16 cellular contexts compared by ENCODE assay signal in the genomic region with DNA sequence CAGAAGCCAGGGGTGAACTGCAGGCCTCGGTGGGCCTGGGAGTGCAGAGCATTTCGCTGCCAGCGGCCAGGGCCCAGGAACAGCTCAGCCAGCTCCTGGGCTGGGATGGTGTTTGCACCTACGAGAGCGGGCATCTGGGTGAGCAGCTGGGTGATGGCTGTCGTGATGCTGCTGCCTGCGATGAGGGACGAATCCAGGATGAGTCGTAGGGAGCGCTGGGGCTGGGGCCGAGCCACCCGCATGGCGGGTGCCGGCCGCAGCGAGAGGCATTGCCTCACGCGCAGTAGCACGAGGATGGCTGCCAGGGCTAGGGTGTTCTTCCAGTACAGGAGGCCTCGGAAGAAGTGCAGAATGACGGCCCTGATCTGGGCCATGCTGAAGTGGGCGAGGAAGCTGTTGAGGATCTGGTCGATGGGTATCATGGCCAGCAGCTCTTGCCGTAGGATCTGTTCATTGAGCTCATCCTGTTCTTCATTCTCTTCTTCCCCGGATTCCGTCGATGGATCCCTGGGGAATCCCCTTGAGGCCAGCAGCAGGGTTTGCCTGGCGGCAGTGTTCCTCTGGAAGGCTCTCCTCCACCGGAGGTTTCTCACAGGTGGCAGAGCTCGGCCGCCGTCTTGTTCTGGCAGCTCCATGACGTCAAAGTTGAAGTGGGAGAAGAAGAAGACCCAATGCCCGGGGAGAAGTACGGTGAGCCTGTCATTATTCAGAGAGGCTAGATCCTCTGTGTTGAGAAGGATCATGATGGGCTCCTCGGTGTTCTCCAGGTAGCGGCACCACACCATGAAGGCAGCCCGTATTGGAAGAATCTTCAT. TPM values are rescaled to one million over a fixed set of nuclear protein-coding genes. Genes with fewer than 3 reads are reported as not detected.
DNase-seq lines count a peak whose midpoint lies in the region; ATAC-seq and TF ChIP-seq lines count a peak whose summit lies in the region.
"Had no signal": no experiment of that assay in that cellular context is flagged by ENCODE, and none has a peak within 500 bp of the region (broad histone marks: within the 10 kb centered on the region; RNA-seq: fewer than 3 reads in every experiment).

No MANE protein-coding gene starts in this region.

- 95% methylated on average over 33 to 38 of the region's 38 CpGs for WGBS in heart left ventricle, 4 donors
- WGBS in aorta, 2 donors: 96 to 97% methylated on average over 38 of the region's 38 CpGs

- H3K27me3 ChIP-seq in heart left ventricle (peaks cover 0 to 21% (median 0%) of the 10 kb centered on the region in 9 donors), left ventricle myocardium inferior (ENCODE audit: low read depth) (peaks cover 48% of the 10 kb centered on the region), RWPE2 (ENCODE audit: insufficient read depth, poor library complexity, severe bottlenecking) (no peaks in the 10 kb centered on the region), lower lobe of right lung (ENCODE audit: low read depth) (peaks cover 5% of the 10 kb centered on the region), aorta (ENCODE audit: control insufficient read depth in 1 of 2, insufficient read depth in 2 of 2, low read length in 1 of 2) (no peaks in the 10 kb centered on the region)
- H3K27me3 ChIP-seq in CD8-positive, alpha-beta T cell (ENCODE audit: insufficient read depth, low read length): no peaks in the 10 kb centered on the region
- H3K27me3 ChIP-seq: BLaER1 treated with 17β-estradiol and CSF1 and Interleukin-3, amounts not matched to agents 10 nM and 100 nM had no signal

- no peak overlapping the region for H3K27ac Mint-ChIP-seq in CD8-positive, alpha-beta T cell
- H3K27ac Mint-ChIP-seq: CD4-positive, alpha-beta T cell; H9 had no signal

- H3K36me3 ChIP-seq in heart left ventricle: no peaks in the 10 kb centered on the region
- no peaks in the 10 kb centered on the region for H3K36me3 ChIP-seq in left ventricle myocardium inferior
- no peaks in the 10 kb centered on the region; the same call in 1 of the 2 replicates for H3K36me3 ChIP-seq in RWPE2 (ENCODE audit: low read depth)
- H3K36me3 ChIP-seq in lower lobe of right lung: no peaks in the 10 kb centered on the region
- H3K36me3 ChIP-seq in aorta (ENCODE audit: control insufficient read depth in 1 of 2, insufficient read depth in 2 of 2, low read length in 1 of 2): no peaks in the 10 kb centered on the region
- H3K36me3 ChIP-seq in CD8-positive, alpha-beta T cell (ENCODE audit: insufficient read depth, low read length): no peaks in the 10 kb centered on the region
- H3K36me3 ChIP-seq: BLaER1 treated with 17β-estradiol and CSF1 and Interleukin-3, amounts not matched to agents 10 nM and 100 nM had no signal

- no peak overlapping the region for H3K4me3 Mint-ChIP-seq in CD8-positive, alpha-beta T cell
- H3K4me3 Mint-ChIP-seq: CD4-positive, alpha-beta T cell; H9 had no signal

- intact Hi-C loops in heart left ventricle (cut with DNase I): no loop called here
- intact Hi-C loops in left ventricle myocardium inferior (cut with micrococcal nuclease): no loop called here
- intact Hi-C loops in lower lobe of right lung (cut with DNase I): no loop called here
- intact Hi-C loops in aorta (cut with DNase I): no loop called here
- intact Hi-C loops in CD8-positive, alpha-beta T cell (cut with DNase I, micrococcal nuclease): no loop called here

- H3K27ac ChIP-seq in heart left ventricle: no peak overlapping the region
- no peak overlapping the region for H3K27ac ChIP-seq in left ventricle myocardium inferior (replicated peaks)
- no peak overlapping the region for H3K27ac ChIP-seq in RWPE2 (ENCODE audit: poor library complexity, severe bottlenecking)
- H3K27ac ChIP-seq in lower lobe of right lung: no peak overlapping the region
- no peak overlapping the region for H3K27ac ChIP-seq in aorta (ENCODE audit: low read depth in 1 of 2, low read length in 2 of 2)
- no peak overlapping the region for H3K27ac ChIP-seq in CD8-positive, alpha-beta T cell (ENCODE audit: low read depth, low read length)
- H3K27ac ChIP-seq: BLaER1 treated with 17β-estradiol and CSF1 and Interleukin-3, amounts not matched to agents 10 nM and 100 nM had no signal

- H3K9me3 Mint-ChIP-seq in CD8-positive, alpha-beta T cell: no peaks in the 10 kb centered on the region
- H3K9me3 Mint-ChIP-seq: CD4-positive, alpha-beta T cell had no signal

- CTCF ChIA-PET in CD8-positive, alpha-beta T cell (lab: Charles Lee): no interaction called here

- H3K9me3 ChIP-seq in heart left ventricle (no peaks in the 10 kb centered on the region), left ventricle myocardium inferior (replicated peaks) (peaks cover 11% of the 10 kb centered on the region), RWPE2 (ENCODE audit: severe bottlenecking) (no peaks in the 10 kb centered on the region), lower lobe of right lung (no peaks in the 10 kb centered on the region), aorta (ENCODE audit: control insufficient read depth, low read length) (peaks cover 1% of the 10 kb centered on the region)
- no peaks in the 10 kb centered on the region for H3K9me3 ChIP-seq in CD8-positive, alpha-beta T cell (ENCODE audit: low read length)

- TF ChIP-seq CTCF in heart left ventricle (IDR thresholded peaks at IDR 0.05) (no peak), left ventricle myocardium inferior (IDR thresholded peaks at IDR 0.05; ENCODE audit: borderline replicate concordance) (no peak), RWPE2 (IDR thresholded peaks at IDR 0.05; ENCODE audit: poor library complexity, severe bottlenecking) (no peak), lower lobe of right lung (IDR thresholded peaks at IDR 0.05) (no peak)
- TF ChIP-seq CTCF in CD8-positive, alpha-beta T cell (IDR thresholded peaks at IDR 0.05): no peak

- H3K27me3 Mint-ChIP-seq in CD8-positive, alpha-beta T cell (ENCODE audit: low read depth): peaks cover 7% of the 10 kb centered on the region

- no peaks in the 10 kb centered on the region for H3K36me3 Mint-ChIP-seq in CD8-positive, alpha-beta T cell

- no peaks in the 10 kb centered on the region for H3K4me1 Mint-ChIP-seq in CD8-positive, alpha-beta T cell (ENCODE audit: low read depth)
- H3K4me1 Mint-ChIP-seq: H9 had no signal

- TF ChIP-seq POLR2A in heart left ventricle (IDR thresholded peaks at IDR 0.05): no peak

- POLR2A ChIA-PET in CD8-positive, alpha-beta T cell (lab: Charles Lee): no interaction called here

- H3K4me1 ChIP-seq in heart left ventricle: no peaks in the 10 kb centered on the region
- H3K4me1 ChIP-seq in left ventricle myocardium inferior: no peaks in the 10 kb centered on the region
- H3K4me1 ChIP-seq in RWPE2 (ENCODE audit: insufficient read depth, poor library complexity, severe bottlenecking): no peaks in the 10 kb centered on the region
- no peaks in the 10 kb centered on the region for H3K4me1 ChIP-seq in lower lobe of right lung
- H3K4me1 ChIP-seq in aorta (ENCODE audit: control insufficient read depth in 1 of 2, insufficient read depth in 2 of 2, low read length in 2 of 2): no peaks in the 10 kb centered on the region
- no peaks in the 10 kb centered on the region for H3K4me1 ChIP-seq in CD8-positive, alpha-beta T cell (ENCODE audit: insufficient read depth, low read length)

- no peak for ATAC-seq in heart left ventricle
- no peak for ATAC-seq in RWPE2 (ENCODE audit: low read depth)
- ATAC-seq in lower lobe of right lung: no peak
- ATAC-seq in aorta (ENCODE audit: low FRiP score): no peak
- no peak for ATAC-seq in CD8-positive, alpha-beta T cell
- no peak for ATAC-seq in GM19467 (IDR thresholded peaks at IDR 0.05; ENCODE audit: unreplicated experiment)
- ATAC-seq: GM12878 had no signal

- DNase-seq in heart left ventricle (peak in 3 of 5 donors; percentile 8 to 37 (median 13)), left ventricle myocardium inferior (no peak), RWPE2 (ENCODE audit: low spot score) (peak; percentile 62), lower lobe of right lung (peak; percentile 34), aorta (peak; percentile 24 to 46)
- DNase-seq in CD8-positive, alpha-beta T cell: no peak
- DNase-seq: ACHN; CD4-positive, alpha-beta T cell; DMS79; GOT3; H9 had no signal

- H3K4me3 ChIP-seq in heart left ventricle (no peak overlapping the region), left ventricle myocardium inferior (no peak overlapping the region), RWPE2 (ENCODE audit: severe bottlenecking) (no peak overlapping the region), lower lobe of right lung (no peak overlapping the region), aorta (ENCODE audit: low read length in 2 of 2) (no peak overlapping the region)
- no peak overlapping the region for H3K4me3 ChIP-seq in CD8-positive, alpha-beta T cell (ENCODE audit: low read depth, low read length)
- H3K4me3 ChIP-seq: BLaER1 treated with 17β-estradiol and CSF1 and Interleukin-3, amounts not matched to agents 10 nM and 100 nM; GM12878 had no signal

RNA-seq across cellular contexts. Expression of a gene that starts 22.1 kb away (rescaled TPM):
- total RNA-seq in heart left ventricle (not detected), left ventricle myocardium inferior (not detected), lower lobe of right lung (not detected), aorta (not detected)
- polyA plus RNA-seq in heart left ventricle (not detected), aorta (not detected)
- total RNA-seq in CD8-positive, alpha-beta T cell: not detected
- total RNA-seq: CD4-positive, alpha-beta T cell; G401; GM12878; H9 had no signal
- polyA plus RNA-seq: GM12878 had no signal

RNA-seq across cellular contexts. Expression of a gene that starts 55.5 kb away (rescaled TPM):
- total RNA-seq in heart left ventricle (10 to 100 TPM in 4 of 9 donors, 1 to 10 TPM in 5; 3.6 to 37.7 (median 9.9) TPM), left ventricle myocardium inferior (17.5 TPM), lower lobe of right lung (16.6 TPM), aorta (100 to 1,000 TPM in 1 of 2 donors, 10 to 100 TPM in 1; 51.2 to 246 TPM)
- polyA plus RNA-seq in heart left ventricle (10 to 100 TPM in 1 of 2 donors, 1 to 10 TPM in 1; 5.6 to 36.7 TPM), aorta (100 to 1,000 TPM in 1 of 2 donors, 10 to 100 TPM in 1; 21.4 to 454 TPM)
- not detected for total RNA-seq in CD8-positive, alpha-beta T cell
- total RNA-seq: A172; CD4-positive, alpha-beta T cell had no signal

Comparison
In these comparisons a context has a peak if more than half of its experiments do, and no peak if none do; other contexts are left out.
1. DNase-seq: peak in heart left ventricle (3 of 5), RWPE2 (single experiment), lower lobe of right lung (single experiment) and aorta (2 of 2); none in left ventricle myocardium inferior (single experiment) and CD8-positive, alpha-beta T cell (0 of 7).
2. RNA of a gene that starts 55.5 kb away (total RNA-seq): 51.2 to 246 TPM in aorta, 17.5 TPM in left ventricle myocardium inferior (single experiment), 16.6 TPM in lower lobe of right lung (single experiment) and 3.6 to 37.7 TPM in heart left ventricle; not detected in CD8-positive, alpha-beta T cell; every median in the first group is over 4 times any median in the second.